Comparison of ENCODE assay signal across 1 cellular context in the genomic region with DNA sequence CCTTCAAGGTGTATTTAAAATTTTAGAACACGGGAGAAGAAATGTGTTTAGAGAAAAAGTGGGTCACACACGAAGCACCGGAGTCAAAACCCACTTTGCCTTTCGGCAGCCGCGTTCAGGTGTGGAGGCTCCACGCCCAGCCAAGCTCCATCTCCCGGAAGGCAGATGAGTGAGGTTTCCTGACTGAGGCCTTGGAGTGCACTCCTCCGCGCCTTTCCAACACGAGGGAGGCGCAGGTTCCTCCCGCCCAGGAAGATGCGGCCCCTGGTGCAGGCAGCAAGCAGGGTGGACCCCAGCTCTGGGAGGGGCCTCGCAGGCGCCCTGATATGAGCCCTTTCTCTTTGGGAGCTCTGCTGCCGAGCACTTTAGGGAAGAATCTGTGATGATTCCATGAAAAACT.
TF ChIP-seq lines count a peak whose summit lies in the region.

No MANE protein-coding gene starts in this region.

TF ChIP-seq in K562, 482 proteins besides CTCF, POLR2A, EP300 and RAD21:
- TF ChIP-seq CHCHD3 (CRISPR knock-in tag; IDR thresholded peaks at IDR 0.05) (no peak), ZNF57 (CRISPR knock-in tag; IDR thresholded peaks at IDR 0.05) (no peak), ZNF253 (CRISPR knock-in tag; conservative IDR thresholded peaks at IDR 0.05) (no peak), CEBPG (CRISPR knock-in tag; IDR thresholded peaks at IDR 0.05) (no peak), CEBPG (tag; conservative IDR thresholded peaks at IDR 0.05 in 1 of 2, IDR thresholded peaks at IDR 0.05 in 1 of 2) (no peak), ZNF764 (CRISPR knock-in tag; IDR thresholded peaks at IDR 0.05; ENCODE audit: low read depth) (no peak)
